ENCODE assay signal across 9 cellular contexts in the genomic region with DNA sequence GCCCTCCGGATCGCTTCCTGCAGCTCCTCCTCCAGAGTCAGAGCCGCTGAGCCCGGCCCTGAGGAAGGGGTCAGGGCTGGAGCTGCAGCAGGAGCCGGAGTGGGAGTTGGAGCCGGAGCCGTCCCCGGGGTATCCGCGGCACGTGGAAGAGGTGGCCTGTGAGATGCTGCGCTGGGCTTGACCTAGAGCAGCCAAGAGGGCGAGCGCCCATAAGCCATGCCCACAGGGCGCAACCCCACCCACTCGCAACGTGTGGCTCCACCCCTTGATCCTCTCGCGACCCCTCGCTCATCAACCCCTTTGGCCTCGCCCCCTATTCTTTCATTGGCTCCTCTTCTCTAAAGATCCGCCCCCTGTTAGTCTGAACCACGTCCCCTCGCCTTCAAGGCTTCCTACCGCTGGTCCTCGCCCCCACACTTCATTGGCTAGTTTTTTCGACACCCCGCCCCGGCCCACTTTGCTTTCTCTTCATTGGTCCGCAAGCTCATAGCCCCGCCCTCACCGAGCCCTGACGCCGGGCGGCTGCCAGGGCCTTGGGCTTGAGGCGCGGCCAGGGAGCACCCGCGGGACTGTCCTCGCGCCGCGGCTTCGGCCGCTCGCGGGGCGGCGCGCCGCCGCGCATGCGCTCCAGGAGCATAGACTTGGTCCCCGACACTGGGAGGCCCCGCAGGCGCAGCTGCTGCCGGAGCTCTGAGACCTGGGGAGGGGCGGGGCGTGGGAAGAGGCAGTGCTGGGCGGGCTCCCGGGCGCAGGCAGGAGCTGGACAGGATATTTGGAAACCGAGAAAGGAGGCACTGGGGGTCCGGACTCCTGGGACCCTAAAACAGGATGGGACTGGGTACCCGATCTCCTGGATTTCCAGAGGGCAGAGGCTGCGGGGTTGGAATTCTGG. TPM values are rescaled to one million over a fixed set of nuclear protein-coding genes. Genes with fewer than 3 reads are reported as not detected.
DNase-seq lines count a peak whose midpoint lies in the region; ATAC-seq, FAIRE-seq and TF ChIP-seq lines count a peak whose summit lies in the region.
"Had no signal": no experiment of that assay in that cellular context is flagged by ENCODE, and none has a peak within 500 bp of the region (broad histone marks: within the 10 kb centered on the region; RNA-seq: fewer than 3 reads in every experiment).

No MANE protein-coding gene starts in this region.

- intact Hi-C loops in kidney (cut with DNase I) = no loop called here

- peak overlapping the region; percentile 75 to 82 for H3K4me3 ChIP-seq in kidney (ENCODE audit: low read length in 2 of 2)

- ATAC-seq in GM19025 (IDR thresholded peaks at IDR 0.05; ENCODE audit: low read depth, unreplicated experiment) (peak; percentile 90), HG03280 (IDR thresholded peaks at IDR 0.05; ENCODE audit: unreplicated experiment) (peak; percentile 86)

- no peaks in the 10 kb centered on the region for H3K9me3 ChIP-seq in kidney (ENCODE audit: control insufficient read depth in 1 of 2, low read length in 2 of 2)

- peak; percentile 98 for FAIRE-seq in kidney (lab: Jason Lieb, UNC)

- H3K36me3 ChIP-seq in kidney (ENCODE audit: control insufficient read depth in 1 of 2, insufficient read depth in 2 of 2, low read length in 2 of 2) = no peaks in the 10 kb centered on the region

- peak overlapping the region; percentile 49 to 82 for H3K9ac ChIP-seq in kidney (ENCODE audit: low read length in 2 of 2)

- H3K27ac ChIP-seq in kidney (ENCODE audit: low read depth in 2 of 2, low read length in 2 of 2) = peak overlapping the region; percentile 63 to 74

- peaks cover 8 to 20% of the 10 kb centered on the region in 2 donors for H3K4me1 ChIP-seq in kidney (ENCODE audit: control insufficient read depth in 1 of 2, insufficient read depth in 1 of 2, low read depth in 1 of 2, low read length in 2 of 2)

- TF ChIP-seq CTCF in AG09319 (IDR thresholded peaks at IDR 0.05; ENCODE audit: low read depth, low read length) = no peak
- TF ChIP-seq CTCF in kidney (IDR thresholded peaks at IDR 0.05; ENCODE audit: borderline replicate concordance, extremely low read depth, insufficient read depth) = peak; percentile 6

- DNase-seq in AG09319 (ENCODE audit: extremely low read depth, low read depth) = peak; percentile 99
- peak; percentile 91 to 97 for DNase-seq in NCI-H446 (lab: John Stamatoyannopoulos, UW)
- DNase-seq in activated CD4-positive, CD25-positive, alpha-beta regulatory T cell treated with anti-CD3 and anti-CD28 coated beads, Interleukin-2, amount 50 U/mL, for 72 hours = peak; percentile 98
- peak; percentile 100 for DNase-seq in cerebellum (ENCODE audit: low spot score)
- peak; percentile 100 for DNase-seq in kidney
- peak; percentile 92 to 95 for DNase-seq in stimulated activated CD4-positive, alpha-beta T cell treated with anti-CD3 and anti-CD28 coated beads, Interleukin-15, amount 100 ng/mL, for 1 hour (ENCODE audit: low read depth in 1 of 2, low spot score in 1 of 2)

RNA-seq across cellular contexts. Expression of a gene that starts 5.4 kb away (rescaled TPM):
- total RNA-seq in cerebellum = 1.1 TPM
- total RNA-seq in kidney = 2.2 TPM
- 3.6 TPM for polyA plus RNA-seq in kidney (ENCODE audit: insufficient read depth, low read depth, low replicate concordance)

RNA-seq across cellular contexts. Expression of a gene that starts 18.3 kb away (rescaled TPM):
- total RNA-seq in cerebellum (0.18 TPM), kidney (5.8 TPM)
- polyA plus RNA-seq in kidney (ENCODE audit: insufficient read depth, low read depth, low replicate concordance) = 0.28 TPM
- total RNA-seq: T-helper 1 cell treated with Interleukin-12 subunit alpha and Interleukin-12 subunit beta and Interleukin-4 antibody, amounts not matched to agents 30 ng/mL and 1 ng/mL, for 36 hours had no signal

RNA-seq across cellular contexts. Expression of a gene that starts 26.3 kb away (rescaled TPM):
- 4.7 TPM for total RNA-seq in cerebellum
- total RNA-seq in kidney = 23.3 TPM
- 13.6 TPM for polyA plus RNA-seq in kidney (ENCODE audit: insufficient read depth, low read depth, low replicate concordance)

RNA-seq across cellular contexts. Expression of a gene that starts 32.6 kb away (rescaled TPM):
- total RNA-seq in cerebellum (0.27 TPM), kidney (0.79 TPM)
- not detected for polyA plus RNA-seq in kidney (ENCODE audit: insufficient read depth, low read depth, low replicate concordance)
- total RNA-seq: T-helper 1 cell treated with Interleukin-12 subunit alpha and Interleukin-12 subunit beta and Interleukin-4 antibody, amounts not matched to agents 30 ng/mL and 1 ng/mL, for 36 hours had no signal

RNA-seq across cellular contexts. Expression of a gene that starts 38.3 kb away (rescaled TPM):
- total RNA-seq in cerebellum (7.4 TPM), kidney (4.3 TPM)
- 2.3 TPM for polyA plus RNA-seq in kidney (ENCODE audit: insufficient read depth, low read depth, low replicate concordance)

Comparison
In these comparisons a context has a peak if more than half of its experiments do, and no peak if none do; other contexts are left out.
1. Peak in every context shown above with its lines: DNase-seq, ATAC-seq, H3K4me3 ChIP-seq and H3K27ac ChIP-seq.